10 cellular contexts compared by ENCODE assay signal in genomic region chr7:98210513-98211220, GRCh38. TPM values are rescaled to one million over a fixed set of nuclear protein-coding genes. Genes with fewer than 3 reads are reported as not detected.
DNase-seq lines count a peak whose midpoint lies in the region; ATAC-seq, FAIRE-seq and TF ChIP-seq lines count a peak whose summit lies in the region.
"Had no signal": no experiment of that assay in that cellular context is flagged by ENCODE, and none has a peak within 500 bp of the region (broad histone marks: within the 10 kb centered on the region; RNA-seq: fewer than 3 reads in every experiment).

No MANE protein-coding gene starts in this region.

- no peak overlapping the region for H2AFZ ChIP-seq in GM23338

- H4K20me1 ChIP-seq in GM23338 (replicated peaks; ENCODE audit: insufficient read depth), result no peaks in the 10 kb centered on the region; the same call in 1 of the 2 replicates

- H3K36me3 ChIP-seq in GM23338 (ENCODE audit: insufficient read depth), result no peaks in the 10 kb centered on the region

- H3K4me3 Mint-ChIP-seq in GM23338 (peak overlapping the region; percentile 65; the same call in 2 of the 3 replicates), memory B cell (peak overlapping the region; percentile 59)
- H3K4me3 Mint-ChIP-seq in central memory CD8-positive, alpha-beta T cell, result peak overlapping the region; percentile 48

- no peaks in the 10 kb centered on the region for H3K9me3 Mint-ChIP-seq in GM23338
- no peaks in the 10 kb centered on the region for H3K9me3 Mint-ChIP-seq in central memory CD8-positive, alpha-beta T cell
- no peaks in the 10 kb centered on the region for H3K9me3 Mint-ChIP-seq in memory B cell

- no peaks in the 10 kb centered on the region for H3F3A ChIP-seq in GM23338 (replicated peaks; ENCODE audit: low read depth)

- H3K27me3 Mint-ChIP-seq in GM23338 (ENCODE audit: insufficient read depth, low read depth, poor library complexity) (peaks cover 6% of the 10 kb centered on the region), memory B cell (peaks cover 14% of the 10 kb centered on the region)
- no peaks in the 10 kb centered on the region for H3K27me3 Mint-ChIP-seq in central memory CD8-positive, alpha-beta T cell
- H3K27me3 Mint-ChIP-seq: activated naive CD8-positive, alpha-beta T cell had no signal

- peak overlapping the region; percentile 60 for H3K4me3 ChIP-seq in GM23338

- peak overlapping the region; percentile 67 for H3K4me2 ChIP-seq in GM23338

- no peaks in the 10 kb centered on the region for H3K79me2 ChIP-seq in GM23338 (replicated peaks; ENCODE audit: insufficient read depth)

- no peaks in the 10 kb centered on the region for H3K27me3 ChIP-seq in GM23338 (ENCODE audit: insufficient read depth)

- H3K27ac Mint-ChIP-seq in GM23338, result no peak overlapping the region
- H3K27ac Mint-ChIP-seq in central memory CD8-positive, alpha-beta T cell (ENCODE audit: low read depth), result no peak overlapping the region
- no peak overlapping the region for H3K27ac Mint-ChIP-seq in memory B cell

- H3K4me1 ChIP-seq in GM23338 (ENCODE audit: insufficient read depth), result no peaks in the 10 kb centered on the region

- H3K4me1 Mint-ChIP-seq in GM23338, result peaks cover 6% of the 10 kb centered on the region
- no peaks in the 10 kb centered on the region for H3K4me1 Mint-ChIP-seq in central memory CD8-positive, alpha-beta T cell
- peaks cover 11% of the 10 kb centered on the region for H3K4me1 Mint-ChIP-seq in memory B cell

- no peak for FAIRE-seq in HTR-8/SVneo (lab: Jason Lieb, UNC)
- FAIRE-seq: GM18507 had no signal

- ATAC-seq in GM23338 (peak; percentile 78), memory B cell (ENCODE audit: low read depth) (no peak), HG02840 (IDR thresholded peaks at IDR 0.05; ENCODE audit: low FRiP score, unreplicated experiment) (no peak), HG02678 (IDR thresholded peaks at IDR 0.05; ENCODE audit: unreplicated experiment) (no peak), GM19351 (IDR thresholded peaks at IDR 0.05; ENCODE audit: unreplicated experiment) (no peak)
- no peak for ATAC-seq in central memory CD8-positive, alpha-beta T cell (replicated peaks; ENCODE audit: extremely low read depth, poor library complexity, severe bottlenecking)

- no peaks in the 10 kb centered on the region for H3K9me2 ChIP-seq in GM23338 (ENCODE audit: insufficient read depth)

- H3K27ac ChIP-seq in GM23338 (ENCODE audit: low read depth), result no peak overlapping the region

- DNase-seq in AG08396 (ENCODE audit: low spot score), result peak; percentile 69
- peak; percentile 65 for DNase-seq in GM23338 (ENCODE audit: low spot score)
- DNase-seq in central memory CD8-positive, alpha-beta T cell (ENCODE audit: low spot score in 2 of 2), result no peak
- DNase-seq in memory B cell (ENCODE audit: low spot score in 2 of 2), result no peak
- DNase-seq in HTR-8/SVneo (ENCODE audit: insufficient read length, low spot score), result no peak

- peaks cover 16% of the 10 kb centered on the region for H3K36me3 Mint-ChIP-seq in GM23338 (ENCODE audit: low read depth)
- H3K36me3 Mint-ChIP-seq in central memory CD8-positive, alpha-beta T cell (ENCODE audit: insufficient read depth), result peaks cover 13% of the 10 kb centered on the region
- peaks cover 22% of the 10 kb centered on the region for H3K36me3 Mint-ChIP-seq in memory B cell

- TF ChIP-seq CTCF in GM23338 (conservative IDR thresholded peaks at IDR 0.05; ENCODE audit: low read depth in 2 of 2), result no peak

TF ChIP-seq in GM23338, 12 proteins besides CTCF, POLR2A, EP300 and RAD21:
- TF ChIP-seq CREB1 (CRISPR knock-in tag; IDR thresholded peaks at IDR 0.05; ENCODE audit: low read depth) (no peak), POLR2AphosphoS5 (IDR thresholded peaks at IDR 0.05; ENCODE audit: low read depth) (no peak), STAT1 (IDR thresholded peaks at IDR 0.05; ENCODE audit: unreplicated experiment) (no peak), ZNF114 (CRISPR knock-in tag; IDR thresholded peaks at IDR 0.05) (no peak), NANOG (IDR thresholded peaks at IDR 0.05; ENCODE audit: borderline replicate concordance) (no peak), ZNF462 (CRISPR knock-in tag; IDR thresholded peaks at IDR 0.05) (no peak)

RNA-seq across cellular contexts. Expression of gene BHLHA15, which starts 0.6 kb away (rescaled TPM):
- total RNA-seq in GM23338 (2014; rRNA removed; shearing (Covaris generic)), result 8.3 and 10.9 TPM in 2 replicates
- 0.99 and 1.4 TPM in 2 replicates for polyA plus RNA-seq in GM23338 (2016; fragmentation: Nextera tagmentation; extraction: Ambion mirVana)

RNA-seq across cellular contexts. Expression of gene TECPR1, which starts 41.4 kb away (rescaled TPM):
- 8.3 and 24.4 TPM in 2 replicates for total RNA-seq in GM23338 (2014; rRNA removed; shearing (Covaris generic))
- polyA plus RNA-seq in GM23338 (2016; fragmentation: Nextera tagmentation; extraction: Ambion mirVana), result 4.4 and 4.6 TPM in 2 replicates

Comparison
In these comparisons a context has a peak if more than half of its experiments do, and no peak if none do; other contexts are left out.
1. DNase-seq: peak in AG08396 (single experiment) and GM23338 (single experiment); none in central memory CD8-positive, alpha-beta T cell (0 of 2), memory B cell (0 of 2) and HTR-8/SVneo (single experiment).
2. Peak in every context shown above with its lines, with median percentiles within 50 percentile points of each other: H3K4me3 Mint-ChIP-seq.